Comparison of ENCODE assay signal across 1 cellular context in genomic region chr15:50908209-50909043, GRCh38.
A peak's percentile ranks its signal among the peaks of the same experiment; 100 is the strongest.
TF ChIP-seq lines count a peak whose summit lies in the region.

TSS of gene AP4E1 (plus strand) at chr15:50908683. CDS start at chr15:50908779, 96 bp downstream.

TF ChIP-seq in H1, 55 proteins besides CTCF, POLR2A, EP300 and RAD21 (continued from another document):
- peak; percentile 69; the same call in 1 of the 2 replicates for TF ChIP-seq POLR2AphosphoS5 (IDR thresholded peaks at IDR 0.05; ENCODE audit: low read depth, low read length)
- peak; percentile 51; the same call in 1 of the 2 replicates for TF ChIP-seq YY1 (IDR thresholded peaks at IDR 0.05; ENCODE audit: low read depth, low read length)
- no peak for TF ChIP-seq CHD1 (IDR thresholded peaks at IDR 0.05; ENCODE audit: low read depth, low read length)
- TF ChIP-seq ATF3 (IDR thresholded peaks at IDR 0.05; ENCODE audit: insufficient read depth, low read depth, low read length): peak; percentile 78
- no peak for TF ChIP-seq GABPA (IDR thresholded peaks at IDR 0.05; ENCODE audit: borderline replicate concordance, insufficient read depth, low read length)
- peak; percentile 64 for TF ChIP-seq PHF8 (conservative IDR thresholded peaks at IDR 0.05; ENCODE audit: low read depth, low read length)
- peak; percentile 71; the same call in 1 of the 2 replicates for TF ChIP-seq TBP (IDR thresholded peaks at IDR 0.05; ENCODE audit: low read depth, low read length)
- TF ChIP-seq ASH2L (IDR thresholded peaks at IDR 0.05; ENCODE audit: low read length): peak; percentile 95
- TF ChIP-seq EGR1 (IDR thresholded peaks at IDR 0.05; ENCODE audit: borderline replicate concordance, low read depth, low read length): peak; percentile 81; the same call in 1 of the 2 replicates
- peak; percentile 37 for TF ChIP-seq TAF7 (optimal IDR thresholded peaks at IDR 0.05; ENCODE audit: borderline replicate concordance, low read depth, low read length)
- no peak for TF ChIP-seq CBX5 (IDR thresholded peaks at IDR 0.05; ENCODE audit: low read depth, low read length)
- 0 out of 2 replicates have a peak, but pooled peaks have one; percentile 24 for TF ChIP-seq KDM5A (IDR thresholded peaks at IDR 0.05; ENCODE audit: low read length)
- TF ChIP-seq POU5F1 (IDR thresholded peaks at IDR 0.05; ENCODE audit: low read depth, low read length): peak; percentile 58; the same call in 1 of the 2 replicates
- TF ChIP-seq BCL11A (IDR thresholded peaks at IDR 0.05; ENCODE audit: low read depth in 2 of 2, low read length in 2 of 2): no peak
- TF ChIP-seq ATF2 (IDR thresholded peaks at IDR 0.05; ENCODE audit: low read length): 0 out of 2 replicates have a peak, but pooled peaks have one; percentile 43
- no peak for TF ChIP-seq CHD7 (IDR thresholded peaks at IDR 0.05; ENCODE audit: insufficient replicate concordance, low read length)
- 0 out of 2 replicates have a peak, but pooled peaks have one; percentile 22 for TF ChIP-seq JUND (IDR thresholded peaks at IDR 0.05; ENCODE audit: low read length)
- no peak for TF ChIP-seq SUZ12 (IDR thresholded peaks at IDR 0.05; ENCODE audit: low read length)
- TF ChIP-seq CHD2 (IDR thresholded peaks at IDR 0.05; ENCODE audit: low read length): peak; percentile 94
- peak; percentile 46; the same call in 1 of the 2 replicates for TF ChIP-seq RBBP5 (IDR thresholded peaks at IDR 0.05; ENCODE audit: borderline replicate concordance, low read depth, low read length)
- TF ChIP-seq TAF1 (IDR thresholded peaks at IDR 0.05; ENCODE audit: low read depth, low read length): peak; percentile 68
- peak; percentile 86 for TF ChIP-seq KDM4A (IDR thresholded peaks at IDR 0.05; ENCODE audit: low read depth, low read length, severe bottlenecking)
- TF ChIP-seq CREB1 (IDR thresholded peaks at IDR 0.05): peak; percentile 70
TF ChIP-seq in H1: peak in this region for 20.
